Comparison of ENCODE assay signal across 19 cellular contexts in genomic region chr3:121918779-121919483, GRCh38. TPM values are rescaled to one million over a fixed set of nuclear protein-coding genes. Genes with fewer than 3 reads are reported as not detected.
DNase-seq lines count a peak whose midpoint lies in the region; ATAC-seq lines count a peak whose summit lies in the region.
"Had no signal": no experiment of that assay in that cellular context is flagged by ENCODE, and none has a peak within 500 bp of the region (broad histone marks: within the 10 kb centered on the region; RNA-seq: fewer than 3 reads in every experiment).

No MANE protein-coding gene starts in this region.

- intact Hi-C loops in activated T-helper 2 cell treated with anti-CD3 and anti-CD28 coated beads, Interferon-gamma antibody, Interleukin-2, Interleukin-4, amounts not matched to agents 10 μg/mL and 5 μg/mL and 100 μg/mL, durations not matched to agents 14 hours and 24 hours and 36 hours (cut with micrococcal nuclease) = no loop called here

- no peak overlapping the region for H3K4me3 Mint-ChIP-seq in activated naive CD8-positive, alpha-beta T cell treated with anti-CD3 and anti-CD28 coated beads for 36 hours
- H3K4me3 Mint-ChIP-seq in activated T-helper 2 cell treated with anti-CD3 and anti-CD28 coated beads, Interferon-gamma antibody, Interleukin-2, Interleukin-4, amounts not matched to agents 10 μg/mL and 5 μg/mL and 100 μg/mL, durations not matched to agents 14 hours and 24 hours and 36 hours (ENCODE audit: low read depth) = no peak overlapping the region
- no peak overlapping the region for H3K4me3 Mint-ChIP-seq in effector memory CD8-positive, alpha-beta T cell
- H3K4me3 Mint-ChIP-seq: activated CD4-positive, alpha-beta T cell treated with anti-CD3 and anti-CD28 coated beads, Interleukin-2, amount 10 ng/mL, durations not matched to agents 7 days and 5 days; activated T-helper 17 cell treated with anti-CD3 and anti-CD28 coated beads, Interleukin-2, amount 50 U/mL, for 72 hours; type B pancreatic cell had no signal

- no peaks in the 10 kb centered on the region for H3K27me3 Mint-ChIP-seq in activated naive CD8-positive, alpha-beta T cell treated with anti-CD3 and anti-CD28 coated beads for 36 hours
- H3K27me3 Mint-ChIP-seq in activated T-helper 2 cell treated with anti-CD3 and anti-CD28 coated beads, Interferon-gamma antibody, Interleukin-2, Interleukin-4, amounts not matched to agents 10 μg/mL and 5 μg/mL and 100 μg/mL, durations not matched to agents 14 hours and 24 hours and 36 hours (ENCODE audit: low read depth) = no peaks in the 10 kb centered on the region
- no peaks in the 10 kb centered on the region for H3K27me3 Mint-ChIP-seq in effector memory CD8-positive, alpha-beta T cell
- H3K27me3 Mint-ChIP-seq: activated CD4-positive, alpha-beta T cell treated with anti-CD3 and anti-CD28 coated beads, Interleukin-2, amount 10 ng/mL, durations not matched to agents 7 days and 5 days; activated T-helper 17 cell treated with anti-CD3 and anti-CD28 coated beads, Interleukin-2, amount 50 U/mL, for 72 hours had no signal

- peak; percentile 97 for ATAC-seq in esophagus mucosa
- no peak for ATAC-seq in effector memory CD8-positive, alpha-beta T cell (replicated peaks)
- ATAC-seq: activated T-helper 17 cell treated with anti-CD3 and anti-CD28 coated beads, Interleukin-2, amount 50 U/mL, for 72 hours; body of pancreas; heart right ventricle; left ventricle myocardium superior; mucosa of descending colon had no signal

- no peak overlapping the region for H3K27ac Mint-ChIP-seq in activated naive CD8-positive, alpha-beta T cell treated with anti-CD3 and anti-CD28 coated beads for 36 hours
- H3K27ac Mint-ChIP-seq in activated T-helper 2 cell treated with anti-CD3 and anti-CD28 coated beads, Interferon-gamma antibody, Interleukin-2, Interleukin-4, amounts not matched to agents 10 μg/mL and 5 μg/mL and 100 μg/mL, durations not matched to agents 14 hours and 24 hours and 36 hours = no peak overlapping the region
- no peak overlapping the region for H3K27ac Mint-ChIP-seq in effector memory CD8-positive, alpha-beta T cell
- H3K27ac Mint-ChIP-seq: activated CD4-positive, alpha-beta T cell treated with anti-CD3 and anti-CD28 coated beads, Interleukin-2, amount 10 ng/mL, durations not matched to agents 7 days and 5 days; activated T-helper 17 cell treated with anti-CD3 and anti-CD28 coated beads, Interleukin-2, amount 50 U/mL, for 72 hours; type B pancreatic cell had no signal

- DNase-seq in NCI-H2171 (lab: John Stamatoyannopoulos, UW) (peak; percentile 7), NCI-H2171 treated with DMSO at 0.1 percent for 48 hours (lab: John Stamatoyannopoulos, UW) (no peak), RPMI7951 (ENCODE audit: low read depth) (peak; percentile 49), SW 1271 (lab: John Stamatoyannopoulos, UW) (no peak)
- no peak for DNase-seq in activated naive CD8-positive, alpha-beta T cell treated with anti-CD3 and anti-CD28 coated beads for 36 hours
- no peak for DNase-seq in activated T-helper 2 cell treated with anti-CD3 and anti-CD28 coated beads, Interferon-gamma antibody, Interleukin-2, Interleukin-4, amounts not matched to agents 10 μg/mL and 5 μg/mL and 100 μg/mL, durations not matched to agents 14 hours and 24 hours and 36 hours (ENCODE audit: low spot score)
- no peak for DNase-seq in effector memory CD8-positive, alpha-beta T cell
- DNase-seq: activated CD4-positive, alpha-beta T cell treated with anti-CD3 and anti-CD28 coated beads, Interleukin-2, amount 10 ng/mL, durations not matched to agents 7 days and 5 days; body of pancreas; heart right ventricle; left ventricle myocardium superior; mucosa of descending colon; NCI-H1694; NCI-H446; stimulated activated CD4-positive, alpha-beta T cell treated with anti-CD3 and anti-CD28 coated beads, Interleukin-4, amount 100 ng/mL, for 4 hours; stomach had no signal

- H3K36me3 Mint-ChIP-seq in activated naive CD8-positive, alpha-beta T cell treated with anti-CD3 and anti-CD28 coated beads for 36 hours = peaks cover 10% of the 10 kb centered on the region
- H3K36me3 Mint-ChIP-seq in activated T-helper 2 cell treated with anti-CD3 and anti-CD28 coated beads, Interferon-gamma antibody, Interleukin-2, Interleukin-4, amounts not matched to agents 10 μg/mL and 5 μg/mL and 100 μg/mL, durations not matched to agents 14 hours and 24 hours and 36 hours (ENCODE audit: low read depth) = peaks cover 49% of the 10 kb centered on the region
- H3K36me3 Mint-ChIP-seq in effector memory CD8-positive, alpha-beta T cell (ENCODE audit: insufficient read depth) = no peaks in the 10 kb centered on the region
- H3K36me3 Mint-ChIP-seq: type B pancreatic cell had no signal

- H3K9me3 Mint-ChIP-seq in activated naive CD8-positive, alpha-beta T cell treated with anti-CD3 and anti-CD28 coated beads for 36 hours = no peaks in the 10 kb centered on the region
- H3K9me3 Mint-ChIP-seq in activated T-helper 2 cell treated with anti-CD3 and anti-CD28 coated beads, Interferon-gamma antibody, Interleukin-2, Interleukin-4, amounts not matched to agents 10 μg/mL and 5 μg/mL and 100 μg/mL, durations not matched to agents 14 hours and 24 hours and 36 hours = no peaks in the 10 kb centered on the region
- no peaks in the 10 kb centered on the region for H3K9me3 Mint-ChIP-seq in effector memory CD8-positive, alpha-beta T cell
- H3K9me3 Mint-ChIP-seq: activated CD4-positive, alpha-beta T cell treated with anti-CD3 and anti-CD28 coated beads, Interleukin-2, amount 10 ng/mL, durations not matched to agents 7 days and 5 days; activated T-helper 17 cell treated with anti-CD3 and anti-CD28 coated beads, Interleukin-2, amount 50 U/mL, for 72 hours; type B pancreatic cell had no signal

- H3K4me1 Mint-ChIP-seq in activated naive CD8-positive, alpha-beta T cell treated with anti-CD3 and anti-CD28 coated beads for 36 hours = no peaks in the 10 kb centered on the region
- no peaks in the 10 kb centered on the region for H3K4me1 Mint-ChIP-seq in activated T-helper 2 cell treated with anti-CD3 and anti-CD28 coated beads, Interferon-gamma antibody, Interleukin-2, Interleukin-4, amounts not matched to agents 10 μg/mL and 5 μg/mL and 100 μg/mL, durations not matched to agents 14 hours and 24 hours and 36 hours (ENCODE audit: low read depth)
- no peaks in the 10 kb centered on the region for H3K4me1 Mint-ChIP-seq in effector memory CD8-positive, alpha-beta T cell (ENCODE audit: low read depth in 2 of 2)
- H3K4me1 Mint-ChIP-seq: activated CD4-positive, alpha-beta T cell treated with anti-CD3 and anti-CD28 coated beads, Interleukin-2, amount 10 ng/mL, durations not matched to agents 7 days and 5 days; activated T-helper 17 cell treated with anti-CD3 and anti-CD28 coated beads, Interleukin-2, amount 50 U/mL, for 72 hours had no signal

RNA-seq across cellular contexts. Expression of gene SLC15A2, which starts 24.7 kb away (rescaled TPM):
- total RNA-seq in RPMI7951 (2014; rRNA removed; shearing (Covaris generic)) = 0.24 and 1.2 TPM in 2 replicates
- 3.8 TPM for total RNA-seq in esophagus mucosa
- total RNA-seq in activated naive CD8-positive, alpha-beta T cell treated with anti-CD3 and anti-CD28 coated beads for 36 hours = 1 to 10 TPM in 1 of 2 experiments, under 1 TPM in 1; 0.74 to 1.5 TPM
- 3.5 and 3.9 TPM in 2 replicates for total RNA-seq in activated T-helper 2 cell treated with anti-CD3 and anti-CD28 coated beads, Interferon-gamma antibody, Interleukin-2, Interleukin-4, amounts not matched to agents 10 μg/mL and 5 μg/mL and 100 μg/mL, durations not matched to agents 14 hours and 24 hours and 36 hours

Comparison
In these comparisons a context has a peak if more than half of its experiments do, and no peak if none do; other contexts are left out.
1. DNase-seq: peak in NCI-H2171 (single experiment) and RPMI7951 (single experiment); none in NCI-H2171 treated with DMSO at 0.1 percent for 48 hours (single experiment), activated naive CD8-positive, alpha-beta T cell treated with anti-CD3 and anti-CD28 coated beads for 36 hours (single experiment), SW 1271 (0 of 2), activated T-helper 2 cell treated with anti-CD3 and anti-CD28 coated beads, Interferon-gamma antibody, Interleukin-2, Interleukin-4, amounts not matched to agents 10 μg/mL and 5 μg/mL and 100 μg/mL, durations not matched to agents 14 hours and 24 hours and 36 hours (single experiment) and effector memory CD8-positive, alpha-beta T cell (0 of 3).